ENCODE assay signal across 7 cellular contexts in the genomic region with DNA sequence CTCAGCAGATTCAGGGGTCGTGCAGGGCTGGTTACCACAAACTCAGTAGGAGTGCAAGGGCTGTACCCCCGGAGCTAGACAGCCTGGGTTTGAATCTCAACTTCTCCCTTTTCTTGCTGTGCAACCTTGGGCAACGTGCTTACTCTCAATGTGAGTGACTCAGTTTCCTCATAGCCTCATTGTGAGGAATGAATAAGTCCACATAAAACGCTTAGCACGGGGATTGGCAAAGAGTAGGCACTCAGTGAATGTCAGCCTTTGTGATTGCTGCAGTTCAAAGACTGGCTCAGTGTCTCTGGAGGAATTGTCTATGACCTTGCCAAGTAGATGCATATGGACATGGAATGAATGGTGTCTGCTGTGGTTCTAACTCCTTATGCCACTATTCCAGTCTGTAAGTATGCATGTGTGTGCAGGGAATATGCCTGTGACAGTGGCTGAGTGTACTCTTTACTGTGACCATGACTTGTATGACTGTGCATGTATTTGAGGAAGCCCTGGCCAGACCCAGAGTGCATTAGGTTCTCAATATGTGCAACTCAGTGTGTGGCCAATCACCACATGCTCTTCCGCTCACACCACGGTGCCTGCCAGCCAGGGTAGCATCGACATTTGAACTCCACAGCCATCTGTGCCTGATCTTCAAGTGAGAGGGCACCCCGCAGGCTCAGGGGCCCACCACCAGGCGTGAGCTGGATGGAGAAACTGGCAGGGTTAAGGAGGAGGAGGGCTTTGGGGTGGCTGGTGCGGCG. TPM values are rescaled to one million over a fixed set of nuclear protein-coding genes. Genes with fewer than 3 reads are reported as not detected.
A peak's percentile ranks its signal among the peaks of the same experiment; 100 is the strongest.
DNase-seq lines count a peak whose midpoint lies in the region; ATAC-seq, FAIRE-seq and TF ChIP-seq lines count a peak whose summit lies in the region.

No MANE protein-coding gene starts in this region.

- H3K56ac ChIP-seq in H9 (ENCODE audit: insufficient read length, low read depth, low read length), result no peak overlapping the region

- no peak overlapping the region for H4K5ac ChIP-seq in H9 (ENCODE audit: insufficient read length, low read depth, low read length)

- peak overlapping the region in 2 of 3 experiments; percentile 20 to 96; a peak in 2 of 7 replicates for H3K27ac Mint-ChIP-seq in H9

- H3K4me3 ChIP-seq in ectodermal cell (ENCODE audit: insufficient read depth, low read depth, low read length), result peak overlapping the region; percentile 89
- H3K4me3 ChIP-seq in mononuclear cell (ENCODE audit: low read length), result peak overlapping the region; percentile 37

- H3K9me3 ChIP-seq in H9 (ENCODE audit: control insufficient read depth, low read depth, low read length), result no peaks in the 10 kb centered on the region
- no peaks in the 10 kb centered on the region for H3K9me3 ChIP-seq in ectodermal cell (ENCODE audit: control insufficient read depth, low read length)
- no peaks in the 10 kb centered on the region for H3K9me3 ChIP-seq in mononuclear cell (ENCODE audit: low read depth, low read length)

- H3K9me3 Mint-ChIP-seq in H9, result peaks cover 0 to 6% of the 10 kb centered on the region in 2 experiments; a peak in 4 of 5 replicates

- no peak for DNase-seq in H9
- peak; percentile 84 for DNase-seq in SIG-M5 treated with dmso at 0.1 percent for 504 hours (lab: John Stamatoyannopoulos, UW; ENCODE audit: unreplicated experiment)
- no peak for DNase-seq in urothelium cell line (ENCODE audit: low spot score)

- no peak overlapping the region for H4K8ac ChIP-seq in H9 (replicated peaks; ENCODE audit: insufficient read length, low read depth, low read length)

- H3K14ac ChIP-seq in H9 (ENCODE audit: insufficient read depth, low read length), result no peak overlapping the region

- H3K4me1 ChIP-seq in H9 (ENCODE audit: insufficient read depth, low read length) (no peaks in the 10 kb centered on the region), ectodermal cell (ENCODE audit: control insufficient read depth, insufficient read depth, low read length) (peaks cover 12% of the 10 kb centered on the region), mononuclear cell (ENCODE audit: insufficient read depth, low read length) (peaks cover 34% of the 10 kb centered on the region)

- TF ChIP-seq CTCF in H9 (conservative IDR thresholded peaks at IDR 0.05), result no peak

- H3K27ac ChIP-seq in H9 (ENCODE audit: insufficient read length, low read depth, low read length) (peak overlapping the region; percentile 21), ectodermal cell (ENCODE audit: insufficient read depth, low read depth, low read length, poor library complexity, severe bottlenecking) (no peak overlapping the region)

- no peak overlapping the region for H2AFZ ChIP-seq in H9 (ENCODE audit: low read length)

- peak overlapping the region; percentile 45 for H3K4me2 ChIP-seq in H9 (ENCODE audit: insufficient read depth, insufficient read length, low read length)

- no peaks in the 10 kb centered on the region for H3K36me3 ChIP-seq in ectodermal cell (ENCODE audit: control insufficient read depth, insufficient read depth, low read length)

- no peak overlapping the region for H2BK15ac ChIP-seq in H9 (ENCODE audit: low read depth, low read length)

- H3T11ph ChIP-seq in H9 (ENCODE audit: low read length), result no peak overlapping the region

- no peak overlapping the region for H4K91ac ChIP-seq in H9 (ENCODE audit: insufficient read length, low read depth, low read length)

- H3K9ac ChIP-seq in H9 (ENCODE audit: extremely low read depth, insufficient read length, low read length), result peak overlapping the region; percentile 17

- no peak overlapping the region for H2BK20ac ChIP-seq in H9 (ENCODE audit: low read depth, low read length, poor library complexity, severe bottlenecking)

- H2BK5ac ChIP-seq in H9 (ENCODE audit: insufficient read length, low read length), result no peak overlapping the region

- H3K4ac ChIP-seq in H9 (ENCODE audit: low read depth, low read length), result no peak overlapping the region

- H3K36me3 Mint-ChIP-seq in H9 (ENCODE audit: insufficient read depth in 1 of 3, low read depth in 3 of 3), result peaks cover 0 to 8% (median 1%) of the 10 kb centered on the region in 3 experiments; a peak in 1 of 7 replicates

- H4K20me1 ChIP-seq in H9 (ENCODE audit: control insufficient read depth, insufficient read depth, insufficient read length), result no peaks in the 10 kb centered on the region

- H3K27me3 Mint-ChIP-seq in H9 (ENCODE audit: low read depth), result no peaks in the 10 kb centered on the region

- H3K18ac ChIP-seq in H9 (ENCODE audit: insufficient read length, low read depth, low read length), result no peak overlapping the region

- peak overlapping the region; percentile 3 for H2BK12ac ChIP-seq in H9 (ENCODE audit: insufficient read length, low read depth, low read length)

- peak; percentile 20 for FAIRE-seq in urothelium cell line (lab: Jason Lieb, UNC)

- peaks cover 25 to 27% of the 10 kb centered on the region in 2 experiments for H3K4me1 Mint-ChIP-seq in H9

- ATAC-seq in GM18873 (IDR thresholded peaks at IDR 0.05; ENCODE audit: low FRiP score, unreplicated experiment), result no peak
- ATAC-seq in HG03520 (IDR thresholded peaks at IDR 0.05; ENCODE audit: unreplicated experiment), result no peak

- H2BK120ac ChIP-seq in H9 (ENCODE audit: low read depth, low read length, poor library complexity, severe bottlenecking), result no peak overlapping the region

- H3K27me3 ChIP-seq in H9 (ENCODE audit: insufficient read depth, low read length) (no peaks in the 10 kb centered on the region), ectodermal cell (ENCODE audit: control insufficient read depth, insufficient read depth, low read length, poor library complexity, severe bottlenecking) (no peaks in the 10 kb centered on the region), mononuclear cell (ENCODE audit: insufficient read depth, low read length) (no peaks in the 10 kb centered on the region)

- H3K23ac ChIP-seq in H9 (ENCODE audit: insufficient read length, low read depth, low read length), result no peak overlapping the region

- WGBS in H9 (ENCODE audit: extremely low coverage, insufficient read length, low lambda C conversion rate), result no CpG with 5 or more reads among the region's 12 CpGs
- WGBS in ectodermal cell, 2 experiments, result 77 to 80% methylated on average over 12 of the region's 12 CpGs

- H3K79me2 ChIP-seq in H9 (ENCODE audit: insufficient read depth, low read length), result no peaks in the 10 kb centered on the region

- H3K4me3 Mint-ChIP-seq in H9, result peak overlapping the region; percentile 87 to 99

- H3K23me2 ChIP-seq in H9 (ENCODE audit: insufficient read length, low read depth, low read length, poor library complexity, severe bottlenecking), result peaks cover 6% of the 10 kb centered on the region

- no peaks in the 10 kb centered on the region for H3K79me1 ChIP-seq in H9 (ENCODE audit: insufficient read depth, low read depth, low read length, poor library complexity, severe bottlenecking)

- H2AK5ac ChIP-seq in H9 (ENCODE audit: insufficient read length, low read length), result no peak overlapping the region

RNA-seq across cellular contexts. Expression of gene HYAL3, which starts 0.9 kb away (rescaled TPM):
- total RNA-seq in H9 (2021), result 2.3 and 3.1 TPM in 2 replicates
- 4.8 TPM for polyA plus RNA-seq in ectodermal cell (2013, experiment 1 of 4)
- 4.2 TPM for polyA plus RNA-seq in ectodermal cell (2013, experiment 2 of 4)
- polyA plus RNA-seq in ectodermal cell (2013, experiment 3 of 4), result 4.1 TPM
- polyA plus RNA-seq in ectodermal cell (2013, experiment 4 of 4), result 3.0 TPM
- total RNA-seq in mononuclear cell, result 2.0 TPM

RNA-seq across cellular contexts. Expression of gene NAA80, which starts 0.9 kb away (rescaled TPM):
- total RNA-seq in H9 (2021) (4.9 and 6.0 TPM in 2 replicates), mononuclear cell (11.2 TPM)
- 15.4 TPM for polyA plus RNA-seq in ectodermal cell (2013, experiment 1 of 4)
- polyA plus RNA-seq in ectodermal cell (2013, experiment 2 of 4), result 12.9 TPM
- polyA plus RNA-seq in ectodermal cell (2013, experiment 3 of 4), result 13.2 TPM
- polyA plus RNA-seq in ectodermal cell (2013, experiment 4 of 4), result 19.0 TPM

RNA-seq across cellular contexts. Expression of gene HYAL1, which starts 3.3 kb away (rescaled TPM):
- total RNA-seq in H9 (2021), result 2.0 and 2.2 TPM in 2 replicates
- polyA plus RNA-seq in ectodermal cell (2013, experiment 1 of 4), result 1.5 TPM
- polyA plus RNA-seq in ectodermal cell (2013, experiment 2 of 4), result 2.1 TPM
- polyA plus RNA-seq in ectodermal cell (2013, experiment 3 of 4), result 1.2 TPM
- 1.1 TPM for polyA plus RNA-seq in ectodermal cell (2013, experiment 4 of 4)
- not detected for total RNA-seq in mononuclear cell

RNA-seq across cellular contexts. Expression of gene IFRD2, which starts 7.9 kb away (rescaled TPM):
- 107 and 109 TPM in 2 replicates for total RNA-seq in H9 (2021)
- 48.5 TPM for polyA plus RNA-seq in ectodermal cell (2013, experiment 1 of 4)
- polyA plus RNA-seq in ectodermal cell (2013, experiment 2 of 4), result 47.8 TPM
- 41.9 TPM for polyA plus RNA-seq in ectodermal cell (2013, experiment 3 of 4)
- 41.7 TPM for polyA plus RNA-seq in ectodermal cell (2013, experiment 4 of 4)
- total RNA-seq in mononuclear cell, result 19.0 TPM

RNA-seq across cellular contexts. Expression of gene LSMEM2, which starts 21.2 kb away (rescaled TPM):
- total RNA-seq in H9 (2021) (0.24 and 0.50 TPM in 2 replicates), mononuclear cell (not detected)
- 0.28 TPM for polyA plus RNA-seq in ectodermal cell (2013, experiment 1 of 4)
- polyA plus RNA-seq in ectodermal cell (2013, experiment 2 of 4), result 0.37 TPM
- 0.16 TPM for polyA plus RNA-seq in ectodermal cell (2013, experiment 3 of 4)
- 0.41 TPM for polyA plus RNA-seq in ectodermal cell (2013, experiment 4 of 4)
